In genomic region chr5:170151105-170151831, GRCh38 we compare ENCODE assay signal across 9 cellular contexts. TPM values are rescaled to one million over a fixed set of nuclear protein-coding genes. Genes with fewer than 3 reads are reported as not detected.
DNase-seq lines count a peak whose midpoint lies in the region; ATAC-seq, FAIRE-seq and TF ChIP-seq lines count a peak whose summit lies in the region.
"Had no signal": no experiment of that assay in that cellular context is flagged by ENCODE, and none has a peak within 500 bp of the region (broad histone marks: within the 10 kb centered on the region; RNA-seq: fewer than 3 reads in every experiment).

No MANE protein-coding gene starts in this region.

- H3K27me3 Mint-ChIP-seq in GM23338 (ENCODE audit: insufficient read depth, low read depth, poor library complexity): peaks cover 4% of the 10 kb centered on the region
- H3K27me3 Mint-ChIP-seq in activated naive CD8-positive, alpha-beta T cell treated with anti-CD3 and anti-CD28 coated beads, Interleukin-2, amount 50 U/mL, for 24 hours: peaks cover 2% of the 10 kb centered on the region

- H3K4me1 ChIP-seq in GM23338 (ENCODE audit: insufficient read depth): peaks cover 8% of the 10 kb centered on the region
- peaks cover 0 to 12% (median 6%) of the 10 kb centered on the region in 4 donors for H3K4me1 ChIP-seq in upper lobe of left lung

- intact Hi-C loops in Right ventricle myocardium superior (cut with DNase I): no loop called here

- H3K27ac ChIP-seq in GM23338 (ENCODE audit: low read depth) (no peak overlapping the region), upper lobe of left lung (peak overlapping the region; percentile 44 to 69 (median 58))

- no peaks in the 10 kb centered on the region for H3K27me3 ChIP-seq in GM23338 (ENCODE audit: insufficient read depth)
- no peaks in the 10 kb centered on the region for H3K27me3 ChIP-seq in upper lobe of left lung

- H3K36me3 ChIP-seq in GM23338 (ENCODE audit: insufficient read depth) (no peaks in the 10 kb centered on the region), upper lobe of left lung (no peaks in the 10 kb centered on the region)

- no peaks in the 10 kb centered on the region for H3K9me3 ChIP-seq in upper lobe of left lung

- FAIRE-seq in RCC 7860 (lab: Jason Lieb, UNC): peak; percentile 85

- H3K9me3 Mint-ChIP-seq in GM23338: no peaks in the 10 kb centered on the region; the same call in 2 of the 3 replicates
- no peaks in the 10 kb centered on the region for H3K9me3 Mint-ChIP-seq in activated naive CD8-positive, alpha-beta T cell treated with anti-CD3 and anti-CD28 coated beads, Interleukin-2, amount 50 U/mL, for 24 hours

- H4K20me1 ChIP-seq in GM23338 (replicated peaks; ENCODE audit: insufficient read depth): no peaks in the 10 kb centered on the region

- peak; percentile 79 for ATAC-seq in GM23338
- ATAC-seq in Right ventricle myocardium superior (ENCODE audit: poor library complexity): peak; percentile 91
- peak; percentile 55 to 89 for ATAC-seq in upper lobe of left lung (ENCODE audit: low FRiP score in 2 of 2)
- ATAC-seq in HG03108 (IDR thresholded peaks at IDR 0.05; ENCODE audit: unreplicated experiment): no peak
- ATAC-seq in activated naive CD8-positive, alpha-beta T cell treated with anti-CD3 and anti-CD28 coated beads, Interleukin-2, amount 50 U/mL, for 24 hours: no peak

- H3K79me2 ChIP-seq in GM23338 (replicated peaks; ENCODE audit: insufficient read depth): no peaks in the 10 kb centered on the region

- no peak overlapping the region for H3K4me3 Mint-ChIP-seq in GM23338
- no peak overlapping the region for H3K4me3 Mint-ChIP-seq in activated naive CD8-positive, alpha-beta T cell treated with anti-CD3 and anti-CD28 coated beads, Interleukin-2, amount 50 U/mL, for 24 hours

- TF ChIP-seq CTCF in GM23338 (conservative IDR thresholded peaks at IDR 0.05; ENCODE audit: low read depth in 2 of 2) (no peak), upper lobe of left lung (IDR thresholded peaks at IDR 0.05) (no peak)

- H3K9me2 ChIP-seq in GM23338 (ENCODE audit: insufficient read depth): no peaks in the 10 kb centered on the region

- no peak for TF ChIP-seq EP300 in upper lobe of left lung (IDR thresholded peaks at IDR 0.05)

- H2AFZ ChIP-seq in GM23338: no peak overlapping the region

- H3F3A ChIP-seq in GM23338 (replicated peaks; ENCODE audit: low read depth): no peaks in the 10 kb centered on the region

- H3K4me1 Mint-ChIP-seq in GM23338: peaks cover 17% of the 10 kb centered on the region
- H3K4me1 Mint-ChIP-seq in activated naive CD8-positive, alpha-beta T cell treated with anti-CD3 and anti-CD28 coated beads, Interleukin-2, amount 50 U/mL, for 24 hours: no peaks in the 10 kb centered on the region

- H3K4me2 ChIP-seq in GM23338: no peak overlapping the region

- WGBS in upper lobe of left lung, 2 donors: 53 to 62% methylated on average over 7 of the region's 7 CpGs

- TF ChIP-seq POLR2A in upper lobe of left lung (IDR thresholded peaks at IDR 0.05): no peak

- H3K27ac Mint-ChIP-seq in GM23338: peak overlapping the region; percentile 73
- H3K27ac Mint-ChIP-seq in activated naive CD8-positive, alpha-beta T cell treated with anti-CD3 and anti-CD28 coated beads, Interleukin-2, amount 50 U/mL, for 24 hours: no peak overlapping the region

- DNase-seq in GM23338 (ENCODE audit: low spot score): peak; percentile 74
- DNase-seq in RCC 7860 (ENCODE audit: low spot score): peak; percentile 94
- DNase-seq in Right ventricle myocardium superior: peak; percentile 78
- DNase-seq in upper lobe of left lung: peak; percentile 76 to 85
- no peak for DNase-seq in activated naive CD4-positive, alpha-beta T cell (lab: John Stamatoyannopoulos, UW)
- no peak for DNase-seq in NCI-H1105 (lab: John Stamatoyannopoulos, UW)
- DNase-seq in activated naive CD8-positive, alpha-beta T cell treated with anti-CD3 and anti-CD28 coated beads, Interleukin-2, amount 50 U/mL, for 24 hours: no peak

- no peaks in the 10 kb centered on the region for H3K36me3 Mint-ChIP-seq in GM23338 (ENCODE audit: low read depth)
- H3K36me3 Mint-ChIP-seq in activated naive CD8-positive, alpha-beta T cell treated with anti-CD3 and anti-CD28 coated beads, Interleukin-2, amount 50 U/mL, for 24 hours (ENCODE audit: low read depth): no peaks in the 10 kb centered on the region

- H3K4me3 ChIP-seq in GM23338 (no peak overlapping the region), upper lobe of left lung (no peak overlapping the region)

TF ChIP-seq in GM23338, 12 proteins besides CTCF, POLR2A, EP300 and RAD21 (continues in another document):
- TF ChIP-seq POLR2AphosphoS5 (IDR thresholded peaks at IDR 0.05; ENCODE audit: low read depth): no peak
- TF ChIP-seq NANOG (IDR thresholded peaks at IDR 0.05; ENCODE audit: borderline replicate concordance): no peak
- TF ChIP-seq ZNF331 (CRISPR knock-in tag; IDR thresholded peaks at IDR 0.05; ENCODE audit: low read depth): no peak
- TF ChIP-seq CREB1 (CRISPR knock-in tag; IDR thresholded peaks at IDR 0.05; ENCODE audit: low read depth): no peak
- no peak for TF ChIP-seq ZNF462 (CRISPR knock-in tag; IDR thresholded peaks at IDR 0.05)
- TF ChIP-seq EZH2phosphoT487 (IDR thresholded peaks at IDR 0.05; ENCODE audit: unreplicated experiment): no peak
- TF ChIP-seq ETS1 (IDR thresholded peaks at IDR 0.05): no peak
- TF ChIP-seq EZH2 (IDR thresholded peaks at IDR 0.05; ENCODE audit: low read depth, unreplicated experiment): no peak

RNA-seq across cellular contexts. Expression of gene FOXI1, which starts 45.6 kb away (rescaled TPM):
- total RNA-seq in GM23338 (2014; rRNA removed; shearing (Covaris generic)): not detected in 2 replicates
- polyA plus RNA-seq in GM23338 (2016; fragmentation: Nextera tagmentation; extraction: Ambion mirVana): not detected in 2 replicates
- total RNA-seq in Right ventricle myocardium superior (not detected), upper lobe of left lung (under 1 TPM in 1 of 6 donors, not detected in 5; 0.30 TPM)
- total RNA-seq: T-helper 2 cell treated with Interferon-gamma antibody and Interleukin-4, amounts not matched to agents 100 ng/mL and 5 ng/mL, for 36 hours had no signal

Comparison
In these comparisons a context has a peak if more than half of its experiments do, and no peak if none do; other contexts are left out.
1. ATAC-seq: peak in GM23338 (single experiment), Right ventricle myocardium superior (single experiment) and upper lobe of left lung (2 of 2); none in HG03108 (single experiment) and activated naive CD8-positive, alpha-beta T cell treated with anti-CD3 and anti-CD28 coated beads, Interleukin-2, amount 50 U/mL, for 24 hours (single experiment).
2. DNase-seq: peak in GM23338 (single experiment), RCC 7860 (single experiment), Right ventricle myocardium superior (single experiment) and upper lobe of left lung (2 of 2); none in activated naive CD4-positive, alpha-beta T cell (0 of 4), NCI-H1105 (single experiment) and activated naive CD8-positive, alpha-beta T cell treated with anti-CD3 and anti-CD28 coated beads, Interleukin-2, amount 50 U/mL, for 24 hours (single experiment).